24 cellular contexts compared by ENCODE assay signal in the genomic region with DNA sequence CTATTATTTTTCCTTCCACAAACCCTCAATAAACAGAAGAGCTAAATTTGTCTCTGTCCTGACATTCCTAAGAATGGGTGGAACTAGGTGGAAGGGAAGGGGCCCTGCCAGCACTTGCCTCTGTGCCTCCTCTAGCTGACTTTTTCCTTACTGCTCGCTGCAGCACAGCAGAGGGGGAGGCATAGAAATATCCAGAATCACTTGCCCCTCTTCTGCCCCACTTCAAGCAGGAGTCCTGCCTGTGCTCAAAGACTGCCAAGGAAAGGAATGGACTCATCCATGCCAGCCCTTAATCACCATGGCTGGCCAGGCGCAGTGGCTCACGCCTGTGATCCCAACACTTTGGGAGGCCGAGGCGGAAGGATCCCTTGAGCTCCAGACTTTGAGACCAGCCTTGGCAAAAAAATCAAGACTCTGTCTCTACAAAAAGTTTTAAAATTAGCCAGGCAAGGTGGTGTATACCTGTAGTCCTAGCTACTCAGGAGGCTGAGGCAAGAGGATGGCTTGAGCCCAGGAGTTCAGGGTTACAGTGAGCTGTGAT. TPM values are rescaled to one million over a fixed set of nuclear protein-coding genes. Genes with fewer than 3 reads are reported as not detected.
DNase-seq lines count a peak whose midpoint lies in the region; ATAC-seq and TF ChIP-seq lines count a peak whose summit lies in the region.
"Had no signal": no experiment of that assay in that cellular context is flagged by ENCODE, and none has a peak within 500 bp of the region (broad histone marks: within the 10 kb centered on the region; RNA-seq: fewer than 3 reads in every experiment).

No MANE protein-coding gene starts in this region.

- ATAC-seq in RWPE2 (ENCODE audit: low read depth): peak; percentile 54
- ATAC-seq: activated T-helper 17 cell treated with anti-CD3 and anti-CD28 coated beads, Interleukin-2, amount 50 U/mL, for 72 hours; effector memory CD8-positive, alpha-beta T cell; left lung; T-helper 17 cell had no signal

- intact Hi-C loops in esophagus squamous epithelium (cut with DNase I): no loop called here

- no peak overlapping the region for H3K4me3 ChIP-seq in RWPE2 (ENCODE audit: severe bottlenecking)
- H3K4me3 ChIP-seq in esophagus squamous epithelium: peak overlapping the region in 1 of 4 donors; percentile 23
- no peak overlapping the region for H3K4me3 ChIP-seq in muscle layer of colon (ENCODE audit: low read depth in 1 of 2, low read length in 2 of 2)
- peak overlapping the region in 1 of 2 donors; percentile 35 for H3K4me3 ChIP-seq in stomach smooth muscle (ENCODE audit: low read length in 2 of 2)
- H3K4me3 ChIP-seq: left lung, mucosa of descending colon, SJCRH30 had no signal

- DNase-seq in RWPE2 (ENCODE audit: low spot score) (no peak), esophagus squamous epithelium (lab: John Stamatoyannopoulos, UW) (no peak), foreskin melanocyte (no peak), OCI-M2 (lab: John Stamatoyannopoulos, UW; ENCODE audit: unreplicated experiment) (no peak), H4 (ENCODE audit: low spot score) (no peak)
- no peak for DNase-seq in activated CD4-positive, alpha-beta T cell treated with anti-CD3 and anti-CD28 coated beads for 1 hour
- DNase-seq: activated CD4-positive, alpha-beta T cell treated with anti-CD3 and anti-CD28 coated beads, Interleukin-2, amount 50 U/mL, for 1 hour; activated CD8-positive, alpha-beta memory T cell treated with anti-CD3 and anti-CD28 coated beads, Interleukin-2, amount 50 U/mL, for 4 hours; activated naive CD8-positive, alpha-beta T cell treated with anti-CD3 and anti-CD28 coated beads for 36 hours; DMS 273 treated with DMSO at 0.1 percent for 48 hours; effector memory CD8-positive, alpha-beta T cell; glutamatergic neuron; left lung; MV-4-11; NCI-H1694; NCI-H2171; NCI-H526 treated with DMSO at 0.1 percent for 48 hours; retina; SJCRH30; T-helper 17 cell had no signal

- H3K9me3 ChIP-seq in RWPE2 (ENCODE audit: severe bottlenecking) (no peaks in the 10 kb centered on the region), esophagus squamous epithelium (no peaks in the 10 kb centered on the region), muscle layer of colon (ENCODE audit: low read length) (no peaks in the 10 kb centered on the region), stomach smooth muscle (ENCODE audit: control insufficient read depth in 2 of 2, low read length in 2 of 2) (no peaks in the 10 kb centered on the region)
- H3K9me3 ChIP-seq: left lung, mucosa of descending colon, SJCRH30 had no signal

- 25 to 60% methylated on average over 1 to 2 of the region's 5 CpGs for WGBS in esophagus squamous epithelium, 2 donors

- TF ChIP-seq CTCF in RWPE2 (IDR thresholded peaks at IDR 0.05; ENCODE audit: poor library complexity, severe bottlenecking): no peak
- no peak for TF ChIP-seq CTCF in esophagus squamous epithelium (IDR thresholded peaks at IDR 0.05)

- H3K27ac ChIP-seq in RWPE2 (ENCODE audit: poor library complexity, severe bottlenecking) (no peak overlapping the region), esophagus squamous epithelium (peak overlapping the region; percentile 42 to 88 (median 71)), muscle layer of colon (ENCODE audit: low read depth, low read length) (peak overlapping the region; percentile 78), stomach smooth muscle (ENCODE audit: low read length) (peak overlapping the region; percentile 83)
- H3K27ac ChIP-seq: left lung, SJCRH30 had no signal

- H3K9ac ChIP-seq in muscle layer of colon (ENCODE audit: low read length) (no peak overlapping the region), stomach smooth muscle (ENCODE audit: low read length in 2 of 2) (peak overlapping the region; percentile 21 to 48)

- H3K36me3 ChIP-seq in RWPE2 (ENCODE audit: low read depth) (no peaks in the 10 kb centered on the region), esophagus squamous epithelium (no peaks in the 10 kb centered on the region), muscle layer of colon (ENCODE audit: insufficient read depth, low read length) (no peaks in the 10 kb centered on the region), stomach smooth muscle (ENCODE audit: control insufficient read depth in 2 of 2, insufficient read depth in 2 of 2, low read length in 2 of 2) (peaks cover 0 to 2% of the 10 kb centered on the region in 2 donors)
- H3K36me3 ChIP-seq: left lung, SJCRH30 had no signal

- H3K4me1 ChIP-seq in RWPE2 (ENCODE audit: insufficient read depth, poor library complexity, severe bottlenecking) (no peaks in the 10 kb centered on the region), esophagus squamous epithelium (peaks cover 0 to 51% (median 24%) of the 10 kb centered on the region in 3 donors), muscle layer of colon (ENCODE audit: insufficient read depth, low read length) (peaks cover 77% of the 10 kb centered on the region), stomach smooth muscle (ENCODE audit: control insufficient read depth, insufficient read depth, low read length) (peaks cover 81% of the 10 kb centered on the region)
- H3K4me1 ChIP-seq: left lung, SJCRH30 had no signal

- peaks cover 4% of the 10 kb centered on the region for H3K27me3 ChIP-seq in RWPE2 (ENCODE audit: insufficient read depth, poor library complexity, severe bottlenecking)
- no peaks in the 10 kb centered on the region for H3K27me3 ChIP-seq in esophagus squamous epithelium
- no peaks in the 10 kb centered on the region for H3K27me3 ChIP-seq in muscle layer of colon (ENCODE audit: control insufficient read depth in 1 of 2, insufficient read depth in 2 of 2, low read length in 2 of 2)
- H3K27me3 ChIP-seq in stomach smooth muscle (ENCODE audit: control insufficient read depth in 1 of 2, insufficient read depth in 2 of 2, low read length in 2 of 2): no peaks in the 10 kb centered on the region
- H3K27me3 ChIP-seq: left lung had no signal

- TF ChIP-seq POLR2A in esophagus squamous epithelium (IDR thresholded peaks at IDR 0.05): no peak

RNA-seq across cellular contexts. Expression of gene ADCY5, which starts 51.8 kb away (rescaled TPM):
- 10 to 100 TPM in 1 of 4 donors, 1 to 10 TPM in 2, under 1 TPM in 1; 0.72 to 17.4 (median 5.3) TPM for total RNA-seq in esophagus squamous epithelium
- total RNA-seq in H4 (2014; rRNA removed; shearing (Covaris generic)): 0.18 and 0.85 TPM in 2 replicates
- total RNA-seq: activated naive CD8-positive, alpha-beta T cell treated with anti-CD3 and anti-CD28 coated beads for 36 hours; activated T-helper 17 cell treated with anti-CD3 and anti-CD28 coated beads, Interleukin-2, amount 50 U/mL, for 72 hours; T-helper 17 cell had no signal
